3 cellular contexts compared by ENCODE assay signal in genomic region chr5:86108825-86109224, GRCh38.
"Had no signal": no experiment of that assay in that cellular context is flagged by ENCODE, and none has a peak within 500 bp of the region (broad histone marks: within the 10 kb centered on the region; RNA-seq: fewer than 3 reads in every experiment).

No MANE protein-coding gene starts in this region.

- H3K4me3 ChIP-seq: GM12878 had no signal

- DNase-seq: GDM1, GF-D8 had no signal

- ATAC-seq: GM12878 had no signal
